In the genomic region with DNA sequence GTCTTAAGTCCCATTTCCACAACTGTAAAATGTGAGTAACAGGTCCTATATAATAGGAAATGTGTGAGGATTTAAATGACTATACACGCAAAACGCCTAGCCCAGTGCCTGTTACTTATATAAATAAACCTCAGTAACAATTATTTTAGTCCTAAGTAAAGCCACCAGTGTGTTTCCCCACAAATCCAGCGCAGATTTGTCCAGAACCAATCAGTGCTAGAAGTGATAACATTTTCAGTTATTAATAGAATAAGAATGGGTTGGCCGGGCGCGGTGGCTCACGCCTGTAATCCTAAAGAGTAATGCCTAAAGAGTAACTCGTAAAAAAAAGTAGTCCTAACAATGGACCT, we compare ENCODE assay signal across 8 cellular contexts. TPM values are rescaled to one million over a fixed set of nuclear protein-coding genes. Genes with fewer than 3 reads are reported as not detected.
DNase-seq lines count a peak whose midpoint lies in the region; ATAC-seq and TF ChIP-seq lines count a peak whose summit lies in the region.

No MANE protein-coding gene starts in this region.

- H3K4me1 ChIP-seq in HCT116 (ENCODE audit: control insufficient read depth in 1 of 2, insufficient read depth in 2 of 2, low read length in 2 of 2) (peaks cover 7 to 28% of the 10 kb centered on the region in 2 experiments), right cardiac atrium (ENCODE audit: control insufficient read depth, insufficient read depth, low read length) (no peaks in the 10 kb centered on the region), smooth muscle cell (ENCODE audit: low read depth) (peaks cover 3% of the 10 kb centered on the region)

- no peak for ATAC-seq in HCT116
- no peak for ATAC-seq in right cardiac atrium
- ATAC-seq in GM19023 (IDR thresholded peaks at IDR 0.05; ENCODE audit: unreplicated experiment): no peak
- ATAC-seq in HG02938 (IDR thresholded peaks at IDR 0.05; ENCODE audit: unreplicated experiment): no peak
- no peak for ATAC-seq in HG02870 (IDR thresholded peaks at IDR 0.05; ENCODE audit: unreplicated experiment)

- POLR2A ChIA-PET in HCT116 (lab: Charles Lee): interaction anchor here (0.7 to 1.4 kb wide), 7 partner anchors 15 to 536 kb away, joined by 3 to 6 read pairs (median 4); a partner anchor contains a TSS
- POLR2A ChIA-PET in activated CD4-positive, alpha-beta memory T cell treated with anti-CD3 and anti-CD28 coated beads for 36 hours (lab: Charles Lee): interaction anchor here (0.6 to 1.8 kb wide), 4 partner anchors 14 to 36 kb away, joined by 3 read pairs; no protein-coding TSS in a partner anchor

- H4K20me1 ChIP-seq in HCT116 (ENCODE audit: insufficient read depth): no peaks in the 10 kb centered on the region
- H4K20me1 ChIP-seq in smooth muscle cell (ENCODE audit: low read depth): peaks cover 11% of the 10 kb centered on the region

- BruUV-seq in HCT116 (replicated peaks; lab: Mats Ljungman, UMichigan): no TSS peak

- CTCF ChIA-PET in HCT116 (lab: Charles Lee): interaction anchor here (1.7 kb wide), 1 partner anchor 14 kb away, joined by 8 read pairs; no protein-coding TSS in a partner anchor
- CTCF ChIA-PET in activated CD4-positive, alpha-beta memory T cell treated with anti-CD3 and anti-CD28 coated beads for 36 hours (lab: Charles Lee): interaction anchor here (1.1 to 2.4 kb wide), 6 partner anchors 9 to 268 kb away, joined by 3 to 13 read pairs (median 4); a partner anchor contains a TSS

- RAD21 ChIA-PET in HCT116 (lab: Charles Lee; ENCODE audit: low non-redundant PET in 1 of 2, low total read pairs in 2 of 2, uncharacterized antibody in 2 of 2, unreplicated experiment in 2 of 2): interaction anchor here in 1 of 2 experiments (0.7 kb wide), 1 partner anchor 118 kb away, joined by 4 read pairs; no protein-coding TSS in a partner anchor

- TF ChIP-seq CTCF in HCT116 (IDR thresholded peaks at IDR 0.05 in 2 of 3, conservative IDR thresholded peaks at IDR 0.05 in 1 of 3; ENCODE audit: borderline replicate concordance in 1 of 3, insufficient read depth in 1 of 3, low read depth in 2 of 3, low read length in 2 of 3) (no peak), smooth muscle cell (IDR thresholded peaks at IDR 0.05; ENCODE audit: borderline replicate concordance, insufficient read depth, poor library complexity, severe bottlenecking) (no peak)

- peaks cover 8% of the 10 kb centered on the region for H3K4me1 Mint-ChIP-seq in activated CD4-positive, alpha-beta memory T cell treated with anti-CD3 and anti-CD28 coated beads for 36 hours (ENCODE audit: low read depth)

- no peak overlapping the region for H2AFZ ChIP-seq in HCT116 (ENCODE audit: low read depth, low read length, poor library complexity, severe bottlenecking)
- peak overlapping the region; percentile 95 for H2AFZ ChIP-seq in smooth muscle cell (ENCODE audit: low read depth)

- H3K4me3 ChIP-seq in HCT116 (replicated peaks in 1 of 2; ENCODE audit: low read depth in 1 of 2, low read length in 2 of 2) (peak overlapping the region; percentile 97 to 98), right cardiac atrium (ENCODE audit: low read length) (peak overlapping the region; percentile 76), smooth muscle cell (peak overlapping the region; percentile 93)

- H3K27ac Mint-ChIP-seq in activated CD4-positive, alpha-beta memory T cell treated with anti-CD3 and anti-CD28 coated beads for 36 hours: peak overlapping the region; percentile 69

- H3K36me3 ChIP-seq in HCT116 (ENCODE audit: control insufficient read depth in 1 of 2, insufficient read depth in 2 of 2, low read length in 2 of 2) (no peaks in the 10 kb centered on the region), smooth muscle cell (ENCODE audit: low read depth) (no peaks in the 10 kb centered on the region)

- DNase-seq in HCT116 (ENCODE audit: low read depth, low spot score) (no peak), right cardiac atrium (peak in 1 of 3 donors; percentile 14), smooth muscle cell (lab: John Stamatoyannopoulos, UW; ENCODE audit: unreplicated experiment) (no peak), AG20443 (ENCODE audit: low spot score) (no peak)
- no peak for DNase-seq in activated CD4-positive, alpha-beta memory T cell treated with anti-CD3 and anti-CD28 coated beads for 36 hours

- H3K9me3 ChIP-seq in HCT116 (ENCODE audit: control insufficient read depth in 1 of 2, insufficient read depth in 1 of 2, low read depth in 1 of 2, low read length in 2 of 2) (no peaks in the 10 kb centered on the region), right cardiac atrium (ENCODE audit: control insufficient read depth, low read length) (no peaks in the 10 kb centered on the region), smooth muscle cell (replicated peaks; ENCODE audit: low read depth) (no peaks in the 10 kb centered on the region)

- H3K27ac ChIP-seq in HCT116 (ENCODE audit: low read depth, low read length) (peak overlapping the region; percentile 75), right cardiac atrium (ENCODE audit: low read length) (peak overlapping the region; percentile 55), smooth muscle cell (ENCODE audit: low read depth) (peak overlapping the region; percentile 74)

- H3K9ac ChIP-seq in HCT116 (ENCODE audit: low read length): peak overlapping the region; percentile 88
- peak overlapping the region; percentile 86 for H3K9ac ChIP-seq in smooth muscle cell (ENCODE audit: low read depth)

- WGBS in right cardiac atrium: 5% methylated on average over 8 of the region's 8 CpGs
- 10% methylated on average over 8 of the region's 8 CpGs for WGBS in smooth muscle cell (ENCODE audit: low lambda C conversion rate)

- no peaks in the 10 kb centered on the region for H3K9me3 Mint-ChIP-seq in activated CD4-positive, alpha-beta memory T cell treated with anti-CD3 and anti-CD28 coated beads for 36 hours

- no peaks in the 10 kb centered on the region for H3K36me3 Mint-ChIP-seq in activated CD4-positive, alpha-beta memory T cell treated with anti-CD3 and anti-CD28 coated beads for 36 hours

- H3K4me3 Mint-ChIP-seq in activated CD4-positive, alpha-beta memory T cell treated with anti-CD3 and anti-CD28 coated beads for 36 hours: peak overlapping the region; percentile 95

- H3K27me3 ChIP-seq in HCT116 (ENCODE audit: insufficient read depth, low read length) (no peaks in the 10 kb centered on the region), right cardiac atrium (ENCODE audit: control insufficient read depth, insufficient read depth) (no peaks in the 10 kb centered on the region), smooth muscle cell (ENCODE audit: low read depth) (no peaks in the 10 kb centered on the region)

- H3K4me2 ChIP-seq in HCT116 (ENCODE audit: low read length): peak overlapping the region; percentile 86
- peak overlapping the region; percentile 82 for H3K4me2 ChIP-seq in smooth muscle cell

- H3F3A ChIP-seq in smooth muscle cell (ENCODE audit: low read depth): no peaks in the 10 kb centered on the region

- no peaks in the 10 kb centered on the region for H3K9me2 ChIP-seq in HCT116 (ENCODE audit: insufficient read depth)

- no peak for TF ChIP-seq RAD21 in HCT116 (IDR thresholded peaks at IDR 0.05; ENCODE audit: low read depth)

- no peak for TF ChIP-seq POLR2A in HCT116 (IDR thresholded peaks at IDR 0.05; ENCODE audit: borderline replicate concordance, extremely low read depth, insufficient read depth, insufficient read length)

- intact Hi-C loops in HCT116 (cut with micrococcal nuclease): no loop called here
- intact Hi-C loops in activated CD4-positive, alpha-beta memory T cell treated with anti-CD3 and anti-CD28 coated beads for 36 hours (cut with micrococcal nuclease): loop anchor here (5.0 kb wide), 1 partner anchor 429 kb away; a partner anchor contains a TSS
- intact Hi-C loops in right cardiac atrium (cut with DNase I): no loop called here

- H3K79me2 ChIP-seq in HCT116 (ENCODE audit: insufficient read depth, low read length) (peaks cover 22% of the 10 kb centered on the region; the same call in 1 of the 2 replicates), smooth muscle cell (ENCODE audit: low read depth) (peaks cover 17% of the 10 kb centered on the region)

- no peaks in the 10 kb centered on the region for H3K27me3 Mint-ChIP-seq in activated CD4-positive, alpha-beta memory T cell treated with anti-CD3 and anti-CD28 coated beads for 36 hours

TF ChIP-seq in HCT116, 20 proteins besides CTCF, POLR2A, EP300 and RAD21 (continues in another document):
- TF ChIP-seq ZFX (IDR thresholded peaks at IDR 0.05): no peak
- no peak for TF ChIP-seq POLR2AphosphoS5 (IDR thresholded peaks at IDR 0.05; ENCODE audit: low read depth, low read length)
- no peak for TF ChIP-seq EZH2 (IDR thresholded peaks at IDR 0.05)
- TF ChIP-seq JUND (IDR thresholded peaks at IDR 0.05): no peak
- TF ChIP-seq EZH2phosphoT487 (IDR thresholded peaks at IDR 0.05; ENCODE audit: borderline replicate concordance): no peak

RNA-seq across cellular contexts. Expression of a gene that starts 0.6 kb away (rescaled TPM):
- 46.4 TPM for total RNA-seq in HCT116 (2021; ENCODE audit: unreplicated experiment)
- polyA plus RNA-seq in HCT116 (2012): 25.4 and 26.3 TPM in 2 replicates
- total RNA-seq in activated CD4-positive, alpha-beta memory T cell treated with anti-CD3 and anti-CD28 coated beads for 36 hours: 10 to 100 TPM; 45.0 to 49.9 TPM
- total RNA-seq in right cardiac atrium: 10 to 100 TPM; 19.2 to 25.3 (median 19.8) TPM
- 10.1 TPM for polyA plus RNA-seq in right cardiac atrium
- total RNA-seq in smooth muscle cell: 15.5 and 15.8 TPM in 2 replicates
- 37.1 and 37.5 TPM in 2 replicates for polyA plus RNA-seq in smooth muscle cell

RNA-seq across cellular contexts. Expression of a gene that starts 15.5 kb away (rescaled TPM):
- 34.6 TPM for total RNA-seq in HCT116 (2021; ENCODE audit: unreplicated experiment)
- 30.0 and 31.6 TPM in 2 replicates for polyA plus RNA-seq in HCT116 (2012)
- 1 to 10 TPM; 3.1 to 4.3 TPM for total RNA-seq in activated CD4-positive, alpha-beta memory T cell treated with anti-CD3 and anti-CD28 coated beads for 36 hours
- total RNA-seq in right cardiac atrium: 10 to 100 TPM in 1 of 4 donors, 1 to 10 TPM in 3; 5.4 to 11.3 (median 7.0) TPM
- polyA plus RNA-seq in right cardiac atrium: 6.8 TPM
- 11.5 and 12.9 TPM in 2 replicates for total RNA-seq in smooth muscle cell
- polyA plus RNA-seq in smooth muscle cell: 20.5 and 23.5 TPM in 2 replicates

RNA-seq across cellular contexts. Expression of a gene that starts 29.9 kb away (rescaled TPM):
- total RNA-seq in HCT116 (2021; ENCODE audit: unreplicated experiment) (9.2 TPM), right cardiac atrium (1 to 10 TPM in 3 of 4 donors, under 1 TPM in 1; 0.95 to 1.5 (median 1.2) TPM), smooth muscle cell (0.18 and 1.2 TPM in 2 replicates)
- 7.0 and 7.5 TPM in 2 replicates for polyA plus RNA-seq in HCT116 (2012)
- under 1 TPM; 0.29 to 0.34 TPM for total RNA-seq in activated CD4-positive, alpha-beta memory T cell treated with anti-CD3 and anti-CD28 coated beads for 36 hours
- polyA plus RNA-seq in right cardiac atrium (1.6 TPM), smooth muscle cell (1.6 and 2.3 TPM in 2 replicates)

RNA-seq across cellular contexts. Expression of a gene that starts 49.8 kb away (rescaled TPM):
- total RNA-seq in HCT116 (2021; ENCODE audit: unreplicated experiment) (10.8 TPM), right cardiac atrium (1 to 10 TPM in 2 of 4 donors, under 1 TPM in 2; 0.36 to 1.4 (median 0.94) TPM), smooth muscle cell (2.8 and 5.8 TPM in 2 replicates)
- polyA plus RNA-seq in HCT116 (2012): 12.5 and 17.8 TPM in 2 replicates
- total RNA-seq in activated CD4-positive, alpha-beta memory T cell treated with anti-CD3 and anti-CD28 coated beads for 36 hours: 1 to 10 TPM; 3.5 to 4.7 TPM
- polyA plus RNA-seq in right cardiac atrium (1.6 TPM), smooth muscle cell (1.5 and 2.1 TPM in 2 replicates)
